In genomic region chr7:112452102-112452888, GRCh38 we compare ENCODE assay signal across 1 cellular context.
A peak's percentile ranks its signal among the peaks of the same experiment; 100 is the strongest.
TF ChIP-seq lines count a peak whose summit lies in the region.

No MANE protein-coding gene starts in this region.

TF ChIP-seq in HEK293, 187 proteins besides CTCF, POLR2A, EP300 and RAD21 (continued from another document and continues in another):
- no peak for TF ChIP-seq HIC1 (tag by site-specific recombination; IDR thresholded peaks at IDR 0.05)
- TF ChIP-seq ZBTB49 (tag by site-specific recombination; IDR thresholded peaks at IDR 0.05; ENCODE audit: low read depth): no peak
- TF ChIP-seq KLF16 (tag by site-specific recombination; IDR thresholded peaks at IDR 0.05): 0 out of 2 replicates have a peak, but pooled peaks have one; percentile 12
- no peak; the same call in 1 of the 2 replicates for TF ChIP-seq ZNF16 (tag by site-specific recombination; IDR thresholded peaks at IDR 0.05; ENCODE audit: low read depth)
- TF ChIP-seq ZFP37 (tag by site-specific recombination; IDR thresholded peaks at IDR 0.05): 0 out of 2 replicates have a peak, but pooled peaks have one; percentile 15
- TF ChIP-seq ZNF239 (tag by site-specific recombination; IDR thresholded peaks at IDR 0.05): no peak
- no peak for TF ChIP-seq ZNF311 (tag by site-specific recombination; IDR thresholded peaks at IDR 0.05; ENCODE audit: borderline replicate concordance)
- no peak for TF ChIP-seq ZNF639 (tag by site-specific recombination; IDR thresholded peaks at IDR 0.05)
- TF ChIP-seq ZNF768 (tag by site-specific recombination; IDR thresholded peaks at IDR 0.05): no peak
- TF ChIP-seq ZNF610 (tag by site-specific recombination; IDR thresholded peaks at IDR 0.05; ENCODE audit: borderline replicate concordance): no peak
- peak; percentile 88 for TF ChIP-seq IKZF3 (tag by site-specific recombination; IDR thresholded peaks at IDR 0.05)
- TF ChIP-seq ZNF202 (tag by site-specific recombination; IDR thresholded peaks at IDR 0.05; ENCODE audit: borderline replicate concordance): no peak
- no peak for TF ChIP-seq ZNF112 (tag by site-specific recombination; IDR thresholded peaks at IDR 0.05)
- no peak for TF ChIP-seq ZNF302 (tag by site-specific recombination; IDR thresholded peaks at IDR 0.05; ENCODE audit: low read depth)
- no peak for TF ChIP-seq ZNF664 (tag by site-specific recombination; IDR thresholded peaks at IDR 0.05)
- TF ChIP-seq SALL2 (tag by site-specific recombination; IDR thresholded peaks at IDR 0.05; ENCODE audit: borderline replicate concordance): no peak
- no peak for TF ChIP-seq PRDM10 (tag by site-specific recombination; IDR thresholded peaks at IDR 0.05)
- TF ChIP-seq ZNF404 (tag by site-specific recombination; IDR thresholded peaks at IDR 0.05): no peak
- TF ChIP-seq HOXD13 (CRISPR knock-in tag; IDR thresholded peaks at IDR 0.05; ENCODE audit: borderline replicate concordance): no peak
- TF ChIP-seq ZNF596 (tag by site-specific recombination; IDR thresholded peaks at IDR 0.05): no peak
- no peak for TF ChIP-seq ZBTB10 (tag by site-specific recombination; IDR thresholded peaks at IDR 0.05)
- no peak for TF ChIP-seq ZNF292 (tag by site-specific recombination; IDR thresholded peaks at IDR 0.05; ENCODE audit: borderline replicate concordance, low read depth)
- TF ChIP-seq ZSCAN23 (tag by site-specific recombination; IDR thresholded peaks at IDR 0.05): no peak
- TF ChIP-seq ZNF513 (tag by site-specific recombination; IDR thresholded peaks at IDR 0.05): no peak
- TF ChIP-seq ZNF843 (tag by site-specific recombination; IDR thresholded peaks at IDR 0.05): no peak
- no peak for TF ChIP-seq BCL6B (tag by site-specific recombination; IDR thresholded peaks at IDR 0.05)
- TF ChIP-seq YY1 (tag by site-specific recombination; IDR thresholded peaks at IDR 0.05): no peak
- TF ChIP-seq ZNF791 (tag by site-specific recombination; IDR thresholded peaks at IDR 0.05): no peak
- 0 out of 2 replicates have a peak, but pooled peaks have one; percentile 25 for TF ChIP-seq ZNF2 (tag by site-specific recombination; IDR thresholded peaks at IDR 0.05)
- TF ChIP-seq ZNF138 (tag by site-specific recombination; IDR thresholded peaks at IDR 0.05; ENCODE audit: borderline replicate concordance): no peak
- no peak for TF ChIP-seq ZBTB26 (tag by site-specific recombination; optimal IDR thresholded peaks at IDR 0.05)
- TF ChIP-seq SCRT1 (tag by site-specific recombination; IDR thresholded peaks at IDR 0.05; ENCODE audit: borderline replicate concordance): no peak
- TF ChIP-seq SCRT2 (tag by site-specific recombination; IDR thresholded peaks at IDR 0.05): no peak
- TF ChIP-seq ZNF18 (tag by site-specific recombination; IDR thresholded peaks at IDR 0.05): peak; percentile 82
- TF ChIP-seq ZNF76 (tag by site-specific recombination; IDR thresholded peaks at IDR 0.05; ENCODE audit: borderline replicate concordance, low read depth): peak; percentile 44; the same call in 1 of the 2 replicates
- no peak for TF ChIP-seq ZNF626 (tag by site-specific recombination; IDR thresholded peaks at IDR 0.05)
